17 cellular contexts compared by ENCODE assay signal in the genomic region with DNA sequence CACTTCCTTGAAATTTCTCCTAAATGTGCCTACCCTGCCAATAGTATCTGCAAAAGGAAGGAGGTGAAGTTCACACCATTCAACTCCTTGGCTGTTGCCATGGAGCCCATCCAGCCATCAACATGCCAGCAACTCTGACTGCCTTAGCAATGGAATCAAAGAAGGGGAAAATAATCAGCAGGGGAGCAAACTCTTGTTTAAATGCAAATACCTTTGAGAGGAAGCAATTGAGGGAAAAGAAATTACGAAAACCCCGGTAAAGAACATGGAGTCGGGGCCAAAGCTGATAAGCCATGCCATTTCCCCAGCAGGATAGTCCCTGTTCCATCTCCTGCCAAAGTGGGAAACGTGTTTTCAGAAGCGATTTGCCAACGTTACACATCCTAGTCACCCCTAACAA.
DNase-seq lines count a peak whose midpoint lies in the region; ATAC-seq and TF ChIP-seq lines count a peak whose summit lies in the region.
"Had no signal": no experiment of that assay in that cellular context is flagged by ENCODE, and none has a peak within 500 bp of the region (broad histone marks: within the 10 kb centered on the region; RNA-seq: fewer than 3 reads in every experiment).

No MANE protein-coding gene starts in this region.

- peaks cover 2% of the 10 kb centered on the region for H3K23me2 ChIP-seq in H9 (ENCODE audit: insufficient read length, low read depth, low read length, poor library complexity, severe bottlenecking)

- H3K23ac ChIP-seq in H9 (ENCODE audit: insufficient read length, low read depth, low read length) (no peak overlapping the region), neuronal stem cell (ENCODE audit: low read depth, low read length, poor library complexity) (no peak overlapping the region)

- WGBS in H9 (ENCODE audit: extremely low coverage, insufficient read length, low lambda C conversion rate): no CpG with 5 or more reads among the region's 6 CpGs
- WGBS in ectodermal cell, 2 experiments: 9 to 10% methylated on average over 6 of the region's 6 CpGs
- no CpG with 5 or more reads among the region's 6 CpGs for WGBS in neuronal stem cell (ENCODE audit: extremely low coverage in 2 of 2, insufficient read length in 2 of 2, insufficient replicate concordance in 1 of 2), 2 donors
- WGBS in GM23248 (ENCODE audit: low coverage in 1 of 2, low lambda C conversion rate in 2 of 2, missing lambda C conversion rate in 2 of 2), 2 experiments: 70 to 71% methylated on average over 6 of the region's 6 CpGs

- no peaks in the 10 kb centered on the region for H3K9me3 ChIP-seq in H9 (ENCODE audit: control insufficient read depth, low read depth, low read length)
- H3K9me3 ChIP-seq in ectodermal cell (ENCODE audit: control insufficient read depth, low read length): no peaks in the 10 kb centered on the region
- no peaks in the 10 kb centered on the region for H3K9me3 ChIP-seq in iPS-20b (ENCODE audit: insufficient read depth, low read depth, low read length)
- H3K9me3 ChIP-seq in neuronal stem cell (replicated peaks in 1 of 2; ENCODE audit: control insufficient read depth in 2 of 2, insufficient read depth in 1 of 2, low read depth in 1 of 2, low read length in 2 of 2): no peaks in the 10 kb centered on the region
- H3K9me3 ChIP-seq in GM23248 (ENCODE audit: low read depth): no peaks in the 10 kb centered on the region

- H2BK15ac ChIP-seq in H9 (ENCODE audit: low read depth, low read length) (no peak overlapping the region), neuronal stem cell (ENCODE audit: low read length) (no peak overlapping the region)

- H3K27ac ChIP-seq in H9 (ENCODE audit: insufficient read length, low read depth, low read length): peak overlapping the region; percentile 77
- peak overlapping the region; percentile 75 for H3K27ac ChIP-seq in ectodermal cell (ENCODE audit: insufficient read depth, low read depth, low read length, poor library complexity, severe bottlenecking)
- no peak overlapping the region for H3K27ac ChIP-seq in iPS-20b (ENCODE audit: low read length)
- no peak overlapping the region for H3K27ac ChIP-seq in neuronal stem cell (replicated peaks; ENCODE audit: low read length)
- no peak overlapping the region for H3K27ac ChIP-seq in GM23248

- H2BK20ac ChIP-seq in H9 (ENCODE audit: low read depth, low read length, poor library complexity, severe bottlenecking): no peak overlapping the region

- H3K4me1 ChIP-seq in H9 (ENCODE audit: insufficient read depth, low read length): peaks cover 19% of the 10 kb centered on the region
- H3K4me1 ChIP-seq in ectodermal cell (ENCODE audit: control insufficient read depth, insufficient read depth, low read length): peaks cover 19% of the 10 kb centered on the region
- H3K4me1 ChIP-seq in iPS-20b (ENCODE audit: insufficient read depth, low read length): peaks cover 32% of the 10 kb centered on the region; the same call in 1 of the 2 replicates
- H3K4me1 ChIP-seq in neuronal stem cell (ENCODE audit: control insufficient read depth in 2 of 2, insufficient read depth in 1 of 2, low read depth in 1 of 2, low read length in 2 of 2): peaks cover 9 to 16% of the 10 kb centered on the region in 2 donors
- H3K4me1 ChIP-seq in GM23248 (ENCODE audit: insufficient read depth): no peaks in the 10 kb centered on the region

- peak overlapping the region; percentile 97 for H3K18ac ChIP-seq in H9 (ENCODE audit: insufficient read length, low read depth, low read length)
- no peak overlapping the region for H3K18ac ChIP-seq in neuronal stem cell (ENCODE audit: low read length)

- no peak overlapping the region for H4K91ac ChIP-seq in H9 (ENCODE audit: insufficient read length, low read depth, low read length)
- no peak overlapping the region for H4K91ac ChIP-seq in neuronal stem cell (ENCODE audit: low read depth, low read length, poor library complexity)

- no peak for TF ChIP-seq CTCF in H9 (conservative IDR thresholded peaks at IDR 0.05)

- H3K36me3 Mint-ChIP-seq in H9 (ENCODE audit: insufficient read depth in 1 of 3, low read depth in 3 of 3): no peaks in the 10 kb centered on the region; a peak in 1 of 7 replicates
- H3K36me3 Mint-ChIP-seq: CD4-positive, CD25-positive, alpha-beta regulatory T cell had no signal

- H3K4me2 ChIP-seq in H9 (ENCODE audit: insufficient read depth, insufficient read length, low read length) (peak overlapping the region; percentile 67), neuronal stem cell (ENCODE audit: insufficient read depth, low read length, poor library complexity, severe bottlenecking) (no peak overlapping the region), GM23248 (ENCODE audit: unreplicated experiment) (no peak overlapping the region)

- H3K56ac ChIP-seq in H9 (ENCODE audit: insufficient read length, low read depth, low read length): no peak overlapping the region

- peaks cover 3% of the 10 kb centered on the region for H3K27me3 Mint-ChIP-seq in H9 (ENCODE audit: low read depth)
- H3K27me3 Mint-ChIP-seq: CD4-positive, CD25-positive, alpha-beta regulatory T cell had no signal

- H2AK5ac ChIP-seq in H9 (ENCODE audit: insufficient read length, low read length) (no peak overlapping the region), neuronal stem cell (ENCODE audit: low read depth, low read length) (no peak overlapping the region)

- H3F3A ChIP-seq in GM23248 (ENCODE audit: insufficient read depth): no peaks in the 10 kb centered on the region

- no peak for ATAC-seq in HG02571 (IDR thresholded peaks at IDR 0.05; ENCODE audit: unreplicated experiment)

- no peaks in the 10 kb centered on the region for H4K20me1 ChIP-seq in H9 (ENCODE audit: control insufficient read depth, insufficient read depth, insufficient read length)
- no peaks in the 10 kb centered on the region for H4K20me1 ChIP-seq in GM23248 (ENCODE audit: insufficient read depth)

- H3K79me2 ChIP-seq in H9 (ENCODE audit: insufficient read depth, low read length) (no peaks in the 10 kb centered on the region), GM23248 (ENCODE audit: insufficient read depth) (no peaks in the 10 kb centered on the region)

- DNase-seq in H9: peak; percentile 75
- DNase-seq in neuronal stem cell (ENCODE audit: low spot score): no peak
- no peak for DNase-seq in GM23248
- no peak for DNase-seq in NCI-H2196 treated with DMSO at 0.1 percent for 48 hours (lab: John Stamatoyannopoulos, UW; ENCODE audit: unreplicated experiment)
- DNase-seq: CD4-positive, CD25-positive, alpha-beta regulatory T cell; EL; HCEC 1CT; NCI-H1048; NCI-H1436 treated with DMSO at 0.1 percent for 48 hours; NCI-H2029 treated with DMSO at 0.1 percent for 48 hours; NCI-H226; NCI-H526; SHP77 treated with DMSO at 0.1 percent for 48 hours had no signal

- H3K4ac ChIP-seq in H9 (ENCODE audit: low read depth, low read length) (peak overlapping the region; percentile 42; the same call in 1 of the 2 replicates), neuronal stem cell (ENCODE audit: low read length) (no peak overlapping the region)

- no peak overlapping the region for H4K5ac ChIP-seq in H9 (ENCODE audit: insufficient read length, low read depth, low read length)

- peaks cover 40 to 47% of the 10 kb centered on the region in 2 experiments for H3K4me1 Mint-ChIP-seq in H9
- H3K4me1 Mint-ChIP-seq: B cell had no signal

- H3K36me3 ChIP-seq in ectodermal cell (ENCODE audit: control insufficient read depth, insufficient read depth, low read length) (no peaks in the 10 kb centered on the region), iPS-20b (ENCODE audit: insufficient read depth, low read depth, low read length) (no peaks in the 10 kb centered on the region), neuronal stem cell (replicated peaks in 1 of 2; ENCODE audit: control insufficient read depth in 2 of 2, insufficient read depth in 2 of 2, low read length in 2 of 2) (no peaks in the 10 kb centered on the region), GM23248 (ENCODE audit: low read depth) (no peaks in the 10 kb centered on the region)

- H2BK120ac ChIP-seq in H9 (ENCODE audit: low read depth, low read length, poor library complexity, severe bottlenecking) (peak overlapping the region; percentile 97), neuronal stem cell (ENCODE audit: low read depth, low read length) (no peak overlapping the region)

- H4K8ac ChIP-seq in H9 (replicated peaks; ENCODE audit: insufficient read length, low read depth, low read length) (no peak overlapping the region), neuronal stem cell (ENCODE audit: low read depth, low read length) (no peak overlapping the region)

- peak overlapping the region; percentile 97; the same call in 1 of the 2 replicates for H3K14ac ChIP-seq in H9 (ENCODE audit: insufficient read depth, low read length)
- no peak overlapping the region for H3K14ac ChIP-seq in neuronal stem cell (ENCODE audit: low read length)

- H3K79me1 ChIP-seq in H9 (ENCODE audit: insufficient read depth, low read depth, low read length, poor library complexity, severe bottlenecking) (no peaks in the 10 kb centered on the region), neuronal stem cell (ENCODE audit: low read depth, low read length) (no peaks in the 10 kb centered on the region)

- H3K9me2 ChIP-seq in GM23248 (ENCODE audit: insufficient read depth): no peaks in the 10 kb centered on the region

- in situ Hi-C loops in GM23248 (cut with MboI): no loop called here

- peak overlapping the region in 1 of 2 experiments; percentile 45; a peak in 2 of 5 replicates for H3K4me3 Mint-ChIP-seq in H9
- H3K4me3 Mint-ChIP-seq: B cell; CD4-positive, CD25-positive, alpha-beta regulatory T cell had no signal

- H3K9ac ChIP-seq in H9 (ENCODE audit: extremely low read depth, insufficient read length, low read length) (no peak overlapping the region), iPS-20b (ENCODE audit: low read depth, low read length) (peak overlapping the region; percentile 37; the same call in 1 of the 2 replicates), neuronal stem cell (ENCODE audit: low read depth, low read length, poor library complexity) (no peak overlapping the region), GM23248 (no peak overlapping the region)

- H2BK5ac ChIP-seq in H9 (ENCODE audit: insufficient read length, low read length) (no peak overlapping the region), neuronal stem cell (ENCODE audit: low read length) (no peak overlapping the region)

- H3T11ph ChIP-seq in H9 (ENCODE audit: low read length): peak overlapping the region; percentile 98

- H3K4me3 ChIP-seq in ectodermal cell (ENCODE audit: insufficient read depth, low read depth, low read length) (no peak overlapping the region), iPS-20b (ENCODE audit: low read length) (peak overlapping the region; percentile 28; the same call in 1 of the 2 replicates), neuronal stem cell (ENCODE audit: low read length in 2 of 2) (peak overlapping the region in 1 of 2 donors; percentile 16), GM23248 (no peak overlapping the region)

- H2AFZ ChIP-seq in H9 (ENCODE audit: low read length) (no peak overlapping the region), neuronal stem cell (ENCODE audit: low read length) (peak overlapping the region; percentile 81), GM23248 (no peak overlapping the region)

- H2BK12ac ChIP-seq in H9 (ENCODE audit: insufficient read length, low read depth, low read length) (peak overlapping the region; percentile 96), neuronal stem cell (ENCODE audit: low read length) (no peak overlapping the region)

- H3K27me3 ChIP-seq in H9 (ENCODE audit: insufficient read depth, low read length): no peaks in the 10 kb centered on the region
- no peaks in the 10 kb centered on the region for H3K27me3 ChIP-seq in ectodermal cell (ENCODE audit: control insufficient read depth, insufficient read depth, low read length, poor library complexity, severe bottlenecking)
- no peaks in the 10 kb centered on the region for H3K27me3 ChIP-seq in iPS-20b (ENCODE audit: insufficient read depth, low read length)
- H3K27me3 ChIP-seq in neuronal stem cell (ENCODE audit: control insufficient read depth in 3 of 3, insufficient read depth in 3 of 3, low read depth in 1 of 3, low read length in 3 of 3): no peaks in the 10 kb centered on the region
- no peaks in the 10 kb centered on the region for H3K27me3 ChIP-seq in GM23248 (replicated peaks; ENCODE audit: insufficient read depth)

- no peaks in the 10 kb centered on the region; a peak in 1 of 5 replicates for H3K9me3 Mint-ChIP-seq in H9

- peak overlapping the region; percentile 54 to 98 (median 92); a peak in 6 of 7 replicates for H3K27ac Mint-ChIP-seq in H9
- H3K27ac Mint-ChIP-seq: B cell; CD4-positive, CD25-positive, alpha-beta regulatory T cell had no signal

Comparison
In these comparisons a context has a peak if more than half of its experiments do, and no peak if none do; other contexts are left out.
1. H3K27ac ChIP-seq: peak in H9 (single experiment) and ectodermal cell (single experiment); none in iPS-20b (single experiment), neuronal stem cell (single experiment) and GM23248 (single experiment).